8 cellular contexts compared by ENCODE assay signal in the genomic region with DNA sequence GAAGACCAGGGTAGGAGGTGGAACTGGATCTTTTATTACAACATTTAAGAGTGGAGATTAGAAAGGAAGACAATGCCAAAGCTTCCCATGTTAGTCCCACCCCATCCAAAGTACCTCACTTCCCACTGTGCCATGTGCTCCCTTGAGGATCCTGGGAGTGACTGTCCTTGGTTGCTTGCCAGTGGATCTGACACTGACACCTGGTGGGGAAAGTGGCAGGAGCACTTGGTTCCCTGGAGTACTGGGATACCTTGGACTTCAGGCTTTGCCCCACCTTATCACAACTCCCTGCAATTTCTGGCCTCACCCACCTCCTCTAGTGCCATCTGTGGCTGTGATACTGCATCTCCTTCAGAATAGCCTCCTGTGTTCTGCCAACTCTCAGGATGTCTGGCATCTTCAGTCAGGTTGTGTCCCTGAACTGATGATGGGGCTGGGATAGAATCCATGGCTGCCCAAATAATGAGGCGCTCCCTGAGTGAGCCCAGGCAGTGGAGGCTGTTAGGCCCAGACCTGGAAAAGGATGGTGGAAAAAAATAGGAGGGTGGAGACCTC. TPM values are rescaled to one million over a fixed set of nuclear protein-coding genes. Genes with fewer than 3 reads are reported as not detected.
DNase-seq lines count a peak whose midpoint lies in the region; ATAC-seq, FAIRE-seq and TF ChIP-seq lines count a peak whose summit lies in the region.

No MANE protein-coding gene starts in this region.

- 6% methylated on average over 1 of the region's 1 CpG for WGBS in GM12878 (ENCODE audit: insufficient coverage, insufficient replicate concordance, low lambda C conversion rate, missing lambda C conversion rate)

- H3K4me1 Mint-ChIP-seq in natural killer cell, result peaks cover 12 to 22% of the 10 kb centered on the region in 2 donors
- H3K4me1 Mint-ChIP-seq in natural killer cell treated with Interleukin-12 subunit alpha and Interleukin-12 subunit beta and Interleukin-15 and Interleukin-18, amount 100 ng/mL, for 72 hours (ENCODE audit: low read depth in 2 of 2), result peaks cover 13 to 14% of the 10 kb centered on the region in 2 donors

- no peak for FAIRE-seq in GM12878 (lab: Jason Lieb, UNC)

- ATAC-seq in natural killer cell (no peak), GM12878 (no peak), GM19463 (IDR thresholded peaks at IDR 0.05; ENCODE audit: unreplicated experiment) (no peak)
- ATAC-seq in natural killer cell treated with Interleukin-12 subunit alpha and Interleukin-12 subunit beta and Interleukin-15 and Interleukin-18, amount 100 ng/mL, for 72 hours, result no peak

- SMC1A ChIA-PET in GM12878 (lab: Charles Lee; ENCODE audit: uncharacterized antibody, unreplicated experiment), result interaction anchor here (0.9 to 14.9 kb wide), 4 partner anchors 17 to 33 kb away, joined by 3 to 129 read pairs (median 20); a partner anchor contains a TSS

- H3K79me2 ChIP-seq in GM12878 (ENCODE audit: control insufficient read depth, insufficient read depth, low read length), result no peaks in the 10 kb centered on the region

- peaks cover 16% of the 10 kb centered on the region for H3K36me3 Mint-ChIP-seq in natural killer cell
- H3K36me3 Mint-ChIP-seq in natural killer cell treated with Interleukin-12 subunit alpha and Interleukin-12 subunit beta and Interleukin-15 and Interleukin-18, amount 100 ng/mL, for 72 hours, result peaks cover 9% of the 10 kb centered on the region

- H3K9me3 Mint-ChIP-seq in natural killer cell, result no peaks in the 10 kb centered on the region
- no peaks in the 10 kb centered on the region for H3K9me3 Mint-ChIP-seq in natural killer cell treated with Interleukin-12 subunit alpha and Interleukin-12 subunit beta and Interleukin-15 and Interleukin-18, amount 100 ng/mL, for 72 hours

- H3K27ac ChIP-seq in GM12878 (ENCODE audit: control insufficient read depth, insufficient read depth) (peak overlapping the region; percentile 57), vagina (peak overlapping the region; percentile 88)

- POLR2A ChIA-PET in GM12878 (lab: Charles Lee), result interaction anchor here (0.7 to 4.4 kb wide), 9 partner anchors 13 to 513 kb away, joined by 3 to 58 read pairs (median 10); a partner anchor contains a TSS

- TF ChIP-seq CTCF in natural killer cell (IDR thresholded peaks at IDR 0.05), result no peak
- TF ChIP-seq CTCF in GM12878 (IDR thresholded peaks at IDR 0.05 in 2 of 3, conservative IDR thresholded peaks at IDR 0.05 in 1 of 3; ENCODE audit: control insufficient read depth in 2 of 3, extremely low read depth in 1 of 3, insufficient read depth in 1 of 3, low read depth in 3 of 3, low read length in 3 of 3), result peak in 2 of 3 experiments; percentile 20 to 30; a peak in 2 of 6 replicates
- no peak for TF ChIP-seq CTCF in vagina (IDR thresholded peaks at IDR 0.05)

- no peaks in the 10 kb centered on the region; the same call in 2 of the 3 replicates for H3K9me3 ChIP-seq in GM12878 (replicated peaks; ENCODE audit: control insufficient read depth, insufficient read depth, low read length)
- H3K9me3 ChIP-seq in vagina, result no peaks in the 10 kb centered on the region

- peaks cover 9 to 18% of the 10 kb centered on the region in 2 experiments for H3K36me3 ChIP-seq in GM12878 (ENCODE audit: control insufficient read depth in 2 of 2, insufficient read depth in 2 of 2, low read length in 1 of 2)
- peaks cover 0 to 32% of the 10 kb centered on the region in 2 donors for H3K36me3 ChIP-seq in vagina

- no peaks in the 10 kb centered on the region for H3K27me3 Mint-ChIP-seq in natural killer cell (ENCODE audit: low read depth in 2 of 2)
- H3K27me3 Mint-ChIP-seq in natural killer cell treated with Interleukin-12 subunit alpha and Interleukin-12 subunit beta and Interleukin-15 and Interleukin-18, amount 100 ng/mL, for 72 hours, result no peaks in the 10 kb centered on the region

- TF ChIP-seq RAD21 in GM12878 (IDR thresholded peaks at IDR 0.05; ENCODE audit: insufficient read depth, low read depth, low read length), result no peak

- peak overlapping the region; percentile 53 to 92 for H3K27ac Mint-ChIP-seq in natural killer cell
- H3K27ac Mint-ChIP-seq in natural killer cell treated with Interleukin-12 subunit alpha and Interleukin-12 subunit beta and Interleukin-15 and Interleukin-18, amount 100 ng/mL, for 72 hours, result no peak overlapping the region

- intact Hi-C loops in natural killer cell (cut with micrococcal nuclease) (no loop called here), GM12878 (cut with micrococcal nuclease; ENCODE audit: unreplicated experiment) (loop anchor here (5.0 kb wide), 1 partner anchor 52 kb away; a partner anchor contains a TSS), vagina (cut with DNase I) (no loop called here)

- H3K9ac ChIP-seq in GM12878 (ENCODE audit: control insufficient read depth, insufficient read depth, low read length), result peak overlapping the region; percentile 79; the same call in 1 of the 2 replicates

- H4K20me1 ChIP-seq in GM12878 (ENCODE audit: control insufficient read depth, insufficient read depth), result no peaks in the 10 kb centered on the region

- peaks cover 16% of the 10 kb centered on the region for H3K4me1 ChIP-seq in GM12878 (ENCODE audit: control insufficient read depth, insufficient read depth, low read length)
- peaks cover 22% of the 10 kb centered on the region for H3K4me1 ChIP-seq in vagina

- peak overlapping the region; percentile 100; the same call in 1 of the 2 replicates for H3K4me2 ChIP-seq in GM12878 (ENCODE audit: control insufficient read depth, insufficient read depth)

- RAD21 ChIA-PET in GM12878 (lab: Charles Lee; ENCODE audit: unreplicated experiment), result interaction anchor here (1.9 to 3.5 kb wide), 8 partner anchors 13 to 56 kb away, joined by 5 to 54 read pairs (median 12); a partner anchor contains a TSS

- peak overlapping the region; percentile 78 for H3K4me3 ChIP-seq in GM12878
- peak overlapping the region in 1 of 2 donors; percentile 77 for H3K4me3 ChIP-seq in vagina

- CTCF ChIA-PET in GM12878 (lab: Yijun Ruan, JAX), result interaction anchor here (0.7 to 5.8 kb wide), 8 partner anchors 10 to 34 kb away, joined by 3 to 72 read pairs (median 6); a partner anchor contains a TSS

- H3K4me3 Mint-ChIP-seq in natural killer cell, result peak overlapping the region; percentile 47
- no peak overlapping the region for H3K4me3 Mint-ChIP-seq in natural killer cell treated with Interleukin-12 subunit alpha and Interleukin-12 subunit beta and Interleukin-15 and Interleukin-18, amount 100 ng/mL, for 72 hours

- TF ChIP-seq EP300 in GM12878 (IDR thresholded peaks at IDR 0.05; ENCODE audit: borderline replicate concordance in 1 of 2, control insufficient read depth in 1 of 2, low read depth in 2 of 2, low read length in 2 of 2), result no peak

- in situ Hi-C loops in GM12878 (cut with MboI), result loop anchor here (25.0 kb wide), 1 partner anchor 1513 kb away; a partner anchor contains a TSS

- TSS peak; percentile 49 for BruUV-seq in GM12878 (replicated peaks; lab: Mats Ljungman, UMichigan)

- no peak overlapping the region for H2AFZ ChIP-seq in GM12878 (ENCODE audit: control insufficient read depth, low read depth, low read length)

- no peak for DNase-seq in natural killer cell
- DNase-seq in natural killer cell treated with Interleukin-12 subunit alpha and Interleukin-12 subunit beta and Interleukin-15 and Interleukin-18, amount 100 ng/mL, for 72 hours (ENCODE audit: low spot score), result no peak
- peak; percentile 30 for DNase-seq in NCI-H2196 treated with DMSO at 0.1 percent for 48 hours (lab: John Stamatoyannopoulos, UW; ENCODE audit: unreplicated experiment)
- no peak for DNase-seq in GM12878 (ENCODE audit: low read depth, low spot score)
- DNase-seq in left kidney (ENCODE audit: low read depth, low spot score), result peak; percentile 69
- DNase-seq in vagina (ENCODE audit: extremely low spot score in 2 of 2), result no peak
- DNase-seq in activated CD4-positive, alpha-beta T cell treated with anti-CD3 and anti-CD28 coated beads, Interleukin-2, amount 50 U/mL, for 4 hours, result no peak

- H3K27me3 ChIP-seq in GM12878 (replicated peaks in 1 of 2; ENCODE audit: control insufficient read depth in 2 of 2, insufficient read depth in 2 of 2, low read length in 1 of 2) (no peaks in the 10 kb centered on the region), vagina (no peaks in the 10 kb centered on the region)

- TF ChIP-seq POLR2A in GM12878 (IDR thresholded peaks at IDR 0.05; ENCODE audit: low read depth, low read length), result no peak; the same call in 1 of the 2 replicates
- TF ChIP-seq POLR2A in vagina (IDR thresholded peaks at IDR 0.05), result no peak

RNA-seq across cellular contexts. Expression of a gene that starts 1.3 kb away (rescaled TPM):
- total RNA-seq in natural killer cell, result under 1 TPM in 2 of 3 donors, not detected in 1; 0.82 to 0.88 TPM
- under 1 TPM; 0.26 to 0.86 TPM for total RNA-seq in natural killer cell treated with Interleukin-12 subunit alpha and Interleukin-12 subunit beta and Interleukin-15 and Interleukin-18, amount 100 ng/mL, for 72 hours
- 41.3 and 42.1 TPM in 2 replicates for total RNA-seq in GM12878 (2013; cell fraction: nucleolus; rRNA removed)
- total RNA-seq in GM12878 (2014; rRNA removed), result 25.4 and 25.6 TPM in 2 replicates
- total RNA-seq in GM12878 (2014; rRNA removed; fragmentation: Illumina TruSeq; extraction: Trizol), result 15.3 and 16.2 TPM in 2 replicates
- 12.9 and 15.0 TPM in 2 replicates for total RNA-seq in GM12878 (2021)
- polyA plus RNA-seq in GM12878 (2011; ENCODE audit: low read depth), result 10.1 TPM
- 23.1 and 29.9 TPM in 2 replicates for polyA plus RNA-seq in GM12878 (2011; rRNA removed)
- polyA plus RNA-seq in GM12878 (2011; cell fraction: cytosol; rRNA removed), result 22.5 and 35.2 TPM in 2 replicates
- polyA plus RNA-seq in GM12878 (2011; cell fraction: nucleus; rRNA removed), result 53.9 and 91.6 TPM in 2 replicates
- polyA plus RNA-seq in GM12878 (2012), result 10.1 and 10.6 TPM in 2 replicates
- polyA plus RNA-seq in GM12878 (2014; fragmentation: Illumina TruSeq; extraction: Trizol), result 17.0 and 17.3 TPM in 2 replicates
- 10 to 100 TPM; 19.6 to 26.4 TPM for polyA plus RNA-seq in GM12878 (2014; fragmentation: Nextera tagmentation; extraction: Ambion mirVana)
- 18.5 and 30.3 TPM in 2 replicates for polyA plus RNA-seq in GM12878 (2014; rRNA removed)
- 10 to 100 TPM; 18.8 to 20.8 TPM for polyA plus RNA-seq in GM12878 (2016; fragmentation: Nextera tagmentation; extraction: Ambion mirVana)
- polyA minus RNA-seq in GM12878 (2011; rRNA and poly(A)+ RNA removed), result 44.8 and 52.3 TPM in 2 replicates
- polyA minus RNA-seq in GM12878 (2011; cell fraction: cytosol; rRNA and poly(A)+ RNA removed), result 15.4 and 16.7 TPM in 2 replicates
- 35.7 and 42.3 TPM in 2 replicates for polyA minus RNA-seq in GM12878 (2011; cell fraction: nucleus; rRNA and poly(A)+ RNA removed)
- 15.0 TPM for total RNA-seq in vagina

RNA-seq across cellular contexts. Expression of a gene that starts 16.6 kb away (rescaled TPM):
- total RNA-seq in natural killer cell (100 to 1,000 TPM; 476 to 551 (median 526) TPM), GM12878 (2014; rRNA removed) (464 and 511 TPM in 2 replicates), GM12878 (2014; rRNA removed; fragmentation: Illumina TruSeq; extraction: Trizol) (502 and 521 TPM in 2 replicates), GM12878 (2021) (905 and 909 TPM in 2 replicates), vagina (564 TPM)
- total RNA-seq in natural killer cell treated with Interleukin-12 subunit alpha and Interleukin-12 subunit beta and Interleukin-15 and Interleukin-18, amount 100 ng/mL, for 72 hours, result 100 to 1,000 TPM; 456 to 585 TPM
- 275 and 286 TPM in 2 replicates for total RNA-seq in GM12878 (2013; cell fraction: nucleolus; rRNA removed)
- 1,456 TPM for polyA plus RNA-seq in GM12878 (2011; ENCODE audit: low read depth)
- polyA plus RNA-seq in GM12878 (2011; rRNA removed) (480 and 731 TPM in 2 replicates), GM12878 (2014; fragmentation: Illumina TruSeq; extraction: Trizol) (347 and 1,122 TPM in 2 replicates), GM12878 (2014; fragmentation: Nextera tagmentation; extraction: Ambion mirVana) (1,000 to 10,000 TPM; 4,056 to 4,159 TPM), GM12878 (2014; rRNA removed) (824 and 883 TPM in 2 replicates), GM12878 (2016; fragmentation: Nextera tagmentation; extraction: Ambion mirVana) (1,000 to 10,000 TPM; 1,845 to 1,938 TPM)
- 1,369 and 1,576 TPM in 2 replicates for polyA plus RNA-seq in GM12878 (2011; cell fraction: cytosol; rRNA removed)
- polyA plus RNA-seq in GM12878 (2011; cell fraction: nucleus; rRNA removed), result 749 and 909 TPM in 2 replicates
- polyA plus RNA-seq in GM12878 (2012), result 1,320 and 1,529 TPM in 2 replicates
- polyA minus RNA-seq in GM12878 (2011; rRNA and poly(A)+ RNA removed), result 204 and 377 TPM in 2 replicates
- polyA minus RNA-seq in GM12878 (2011; cell fraction: cytosol; rRNA and poly(A)+ RNA removed), result 120 and 135 TPM in 2 replicates
- polyA minus RNA-seq in GM12878 (2011; cell fraction: nucleus; rRNA and poly(A)+ RNA removed), result 95.4 and 125 TPM in 2 replicates

RNA-seq across cellular contexts. Expression of a gene that starts 24.5 kb away (rescaled TPM):
- total RNA-seq in natural killer cell, result under 1 TPM in 2 of 3 donors, not detected in 1; 0.18 to 0.25 TPM
- total RNA-seq in natural killer cell treated with Interleukin-12 subunit alpha and Interleukin-12 subunit beta and Interleukin-15 and Interleukin-18, amount 100 ng/mL, for 72 hours, result under 1 TPM; 0.24 to 0.50 TPM
- total RNA-seq in GM12878 (2013; cell fraction: nucleolus; rRNA removed), result 0.92 and 1.0 TPM in 2 replicates
- 0.06 and 0.11 TPM in 2 replicates for total RNA-seq in GM12878 (2014; rRNA removed)
- total RNA-seq in GM12878 (2014; rRNA removed; fragmentation: Illumina TruSeq; extraction: Trizol), result 0.18 and 0.31 TPM in 2 replicates
- total RNA-seq in GM12878 (2021), result 0.13 and 0.15 TPM in 2 replicates
- 2.3 TPM for polyA plus RNA-seq in GM12878 (2011; ENCODE audit: low read depth)
- polyA plus RNA-seq in GM12878 (2011; rRNA removed), result 0.78 and 0.96 TPM in 2 replicates
- 1.0 and 1.2 TPM in 2 replicates for polyA plus RNA-seq in GM12878 (2011; cell fraction: cytosol; rRNA removed)
- polyA plus RNA-seq in GM12878 (2011; cell fraction: nucleus; rRNA removed), result 0.92 and 1.7 TPM in 2 replicates
- 0.10 TPM in 1 of 2 replicates, not detected in the other for polyA plus RNA-seq in GM12878 (2012)
- polyA plus RNA-seq in GM12878 (2014; fragmentation: Illumina TruSeq; extraction: Trizol), result 0.26 and 1.1 TPM in 2 replicates
- under 1 TPM; 0.16 to 0.26 TPM for polyA plus RNA-seq in GM12878 (2014; fragmentation: Nextera tagmentation; extraction: Ambion mirVana)
- polyA plus RNA-seq in GM12878 (2014; rRNA removed), result 0.06 and 0.26 TPM in 2 replicates
- polyA plus RNA-seq in GM12878 (2016; fragmentation: Nextera tagmentation; extraction: Ambion mirVana), result under 1 TPM in 1 of 2 experiments, not detected in 1; 0.21 TPM
- 0.95 and 1.4 TPM in 2 replicates for polyA minus RNA-seq in GM12878 (2011; rRNA and poly(A)+ RNA removed)
- polyA minus RNA-seq in GM12878 (2011; cell fraction: cytosol; rRNA and poly(A)+ RNA removed), result 0.94 TPM in 1 of 2 replicates, not detected in the other
- 0.24 and 0.77 TPM in 2 replicates for polyA minus RNA-seq in GM12878 (2011; cell fraction: nucleus; rRNA and poly(A)+ RNA removed)
- not detected for total RNA-seq in vagina

RNA-seq across cellular contexts. Expression of a gene that starts 24.9 kb away (rescaled TPM):
- 10 to 100 TPM; 19.8 to 29.3 (median 25.8) TPM for total RNA-seq in natural killer cell
- total RNA-seq in natural killer cell treated with Interleukin-12 subunit alpha and Interleukin-12 subunit beta and Interleukin-15 and Interleukin-18, amount 100 ng/mL, for 72 hours, result 10 to 100 TPM; 14.3 to 15.3 TPM
- 49.7 and 51.0 TPM in 2 replicates for total RNA-seq in GM12878 (2013; cell fraction: nucleolus; rRNA removed)
- 11.9 and 13.6 TPM in 2 replicates for total RNA-seq in GM12878 (2014; rRNA removed)
- total RNA-seq in GM12878 (2014; rRNA removed; fragmentation: Illumina TruSeq; extraction: Trizol), result 8.0 and 9.7 TPM in 2 replicates
- total RNA-seq in GM12878 (2021), result 16.4 and 17.2 TPM in 2 replicates
- polyA plus RNA-seq in GM12878 (2011; ENCODE audit: low read depth), result 16.2 TPM
- polyA plus RNA-seq in GM12878 (2011; rRNA removed), result 16.2 and 17.9 TPM in 2 replicates
- polyA plus RNA-seq in GM12878 (2011; cell fraction: cytosol; rRNA removed), result 5.1 and 5.5 TPM in 2 replicates
- 18.6 and 20.8 TPM in 2 replicates for polyA plus RNA-seq in GM12878 (2011; cell fraction: nucleus; rRNA removed)
- 5.7 and 13.1 TPM in 2 replicates for polyA plus RNA-seq in GM12878 (2012)
- 12.6 and 28.2 TPM in 2 replicates for polyA plus RNA-seq in GM12878 (2014; fragmentation: Illumina TruSeq; extraction: Trizol)
- polyA plus RNA-seq in GM12878 (2014; fragmentation: Nextera tagmentation; extraction: Ambion mirVana), result 10 to 100 TPM in 1 of 2 experiments, 1 to 10 TPM in 1; 8.6 to 11.0 TPM
- polyA plus RNA-seq in GM12878 (2014; rRNA removed), result 20.3 and 23.3 TPM in 2 replicates
- polyA plus RNA-seq in GM12878 (2016; fragmentation: Nextera tagmentation; extraction: Ambion mirVana), result 10 to 100 TPM; 35.2 to 38.4 TPM
- 8.0 and 8.6 TPM in 2 replicates for polyA minus RNA-seq in GM12878 (2011; rRNA and poly(A)+ RNA removed)
- polyA minus RNA-seq in GM12878 (2011; cell fraction: cytosol; rRNA and poly(A)+ RNA removed), result 2.5 and 10.2 TPM in 2 replicates
- polyA minus RNA-seq in GM12878 (2011; cell fraction: nucleus; rRNA and poly(A)+ RNA removed), result 10.3 and 12.4 TPM in 2 replicates
- total RNA-seq in vagina, result 44.9 TPM

RNA-seq across cellular contexts. Expression of a gene that starts 29.2 kb away (rescaled TPM):
- total RNA-seq in natural killer cell, result 100 to 1,000 TPM; 295 to 334 (median 312) TPM
- total RNA-seq in natural killer cell treated with Interleukin-12 subunit alpha and Interleukin-12 subunit beta and Interleukin-15 and Interleukin-18, amount 100 ng/mL, for 72 hours, result 100 to 1,000 TPM; 365 to 555 TPM
- 86.5 and 99.1 TPM in 2 replicates for total RNA-seq in GM12878 (2013; cell fraction: nucleolus; rRNA removed)
- total RNA-seq in GM12878 (2014; rRNA removed), result 71.4 and 81.4 TPM in 2 replicates
- total RNA-seq in GM12878 (2014; rRNA removed; fragmentation: Illumina TruSeq; extraction: Trizol), result 225 and 236 TPM in 2 replicates
- 330 and 340 TPM in 2 replicates for total RNA-seq in GM12878 (2021)
- 147 TPM for polyA plus RNA-seq in GM12878 (2011; ENCODE audit: low read depth)
- polyA plus RNA-seq in GM12878 (2011; rRNA removed), result 126 and 149 TPM in 2 replicates
- 55.1 and 106 TPM in 2 replicates for polyA plus RNA-seq in GM12878 (2011; cell fraction: cytosol; rRNA removed)
- 206 and 287 TPM in 2 replicates for polyA plus RNA-seq in GM12878 (2011; cell fraction: nucleus; rRNA removed)
- polyA plus RNA-seq in GM12878 (2012), result 277 and 284 TPM in 2 replicates
- 367 and 458 TPM in 2 replicates for polyA plus RNA-seq in GM12878 (2014; fragmentation: Illumina TruSeq; extraction: Trizol)
- polyA plus RNA-seq in GM12878 (2014; fragmentation: Nextera tagmentation; extraction: Ambion mirVana), result 10 to 100 TPM; 18.2 to 47.8 TPM
- polyA plus RNA-seq in GM12878 (2014; rRNA removed), result 116 and 118 TPM in 2 replicates
- 100 to 1,000 TPM; 709 to 716 TPM for polyA plus RNA-seq in GM12878 (2016; fragmentation: Nextera tagmentation; extraction: Ambion mirVana)
- polyA minus RNA-seq in GM12878 (2011; rRNA and poly(A)+ RNA removed), result 15.6 and 33.4 TPM in 2 replicates
- polyA minus RNA-seq in GM12878 (2011; cell fraction: cytosol; rRNA and poly(A)+ RNA removed), result 44.0 and 47.3 TPM in 2 replicates
- polyA minus RNA-seq in GM12878 (2011; cell fraction: nucleus; rRNA and poly(A)+ RNA removed), result 30.6 and 78.3 TPM in 2 replicates
- total RNA-seq in vagina, result 93.8 TPM

Comparison
In these comparisons a context has a peak if more than half of its experiments do, and no peak if none do; other contexts are left out.
1. H3K27ac Mint-ChIP-seq: peak in natural killer cell (2 of 2); none in natural killer cell treated with Interleukin-12 subunit alpha and Interleukin-12 subunit beta and Interleukin-15 and Interleukin-18, amount 100 ng/mL, for 72 hours (0 of 2).
2. DNase-seq: peak in NCI-H2196 treated with DMSO at 0.1 percent for 48 hours (single experiment) and left kidney (single experiment); none in natural killer cell (single experiment), natural killer cell treated with Interleukin-12 subunit alpha and Interleukin-12 subunit beta and Interleukin-15 and Interleukin-18, amount 100 ng/mL, for 72 hours (single experiment), GM12878 (single experiment), vagina (0 of 2) and activated CD4-positive, alpha-beta T cell treated with anti-CD3 and anti-CD28 coated beads, Interleukin-2, amount 50 U/mL, for 4 hours (0 of 2).
3. CTCF ChIP-seq: peak in GM12878 (2 of 3); none in natural killer cell (single experiment) and vagina (0 of 3).